17 cellular contexts compared by ENCODE assay signal in the genomic region with DNA sequence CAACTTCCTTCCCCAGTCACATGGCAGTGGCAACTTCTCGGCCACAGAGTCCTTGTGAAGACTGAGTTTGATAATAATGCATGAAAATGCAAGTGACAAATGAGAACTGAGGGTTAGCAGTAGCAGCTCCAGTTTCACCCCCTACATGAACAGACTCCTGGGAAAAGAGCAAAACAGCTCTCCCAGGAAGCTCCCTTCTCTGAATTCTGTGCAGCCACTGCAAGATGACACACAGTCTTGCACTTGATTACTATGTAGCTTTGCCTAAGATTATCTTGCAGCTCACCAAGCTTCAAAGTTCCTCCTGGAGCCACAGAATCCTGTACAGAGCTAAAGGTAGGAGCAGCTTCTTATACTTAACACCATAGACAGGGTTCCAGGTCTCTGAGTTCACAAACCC. TPM values are rescaled to one million over a fixed set of nuclear protein-coding genes. Genes with fewer than 3 reads are reported as not detected.
"Had no signal": no experiment of that assay in that cellular context is flagged by ENCODE, and none has a peak within 500 bp of the region (broad histone marks: within the 10 kb centered on the region; RNA-seq: fewer than 3 reads in every experiment).

No MANE protein-coding gene starts in this region.

- ATAC-seq: right cardiac atrium had no signal

- DNase-seq: activated CD4-positive, alpha-beta T cell treated with anti-CD3 and anti-CD28 coated beads, Interleukin-2, amount 50 U/mL, for 4 hours; activated CD4-positive, CD25-positive, alpha-beta regulatory T cell treated with anti-CD3 and anti-CD28 coated beads, Interleukin-2, amount 50 U/mL, for 72 hours; activated naive CD4-positive, alpha-beta T cell treated with anti-CD3 and anti-CD28 coated beads, Interleukin-2, amount 10 ng/mL, durations not matched to agents 7 days and 5 days; activated T-cell treated with anti-CD3 and anti-CD28 coated beads, Interleukin-2, amount 50 U/mL, for 24 hours; esophagus squamous epithelium; hypothalamus; mesenchymal stem cell; nephron progenitor cell; right cardiac atrium; small intestine; stimulated activated CD4-positive, alpha-beta T cell treated with anti-CD3 and anti-CD28 coated beads, Interleukin-4, amount 100 ng/mL, for 4 hours; stimulated activated CD8-positive, alpha-beta memory T cell treated with anti-CD3 and anti-CD28 coated beads, Interleukin-4, amount 100 ng/mL, for 48 hours; stimulated activated naive CD4-positive, alpha-beta T cell treated with Interleukin-2 at 50 U/mL for 16 hours; T1000; trophoblast cell had no signal

RNA-seq across cellular contexts. Expression of gene PGBD5, which starts 4.6 kb away (rescaled TPM):
- total RNA-seq: ascending aorta, fibroblast of villous mesenchyme had no signal
